In the genomic region with DNA sequence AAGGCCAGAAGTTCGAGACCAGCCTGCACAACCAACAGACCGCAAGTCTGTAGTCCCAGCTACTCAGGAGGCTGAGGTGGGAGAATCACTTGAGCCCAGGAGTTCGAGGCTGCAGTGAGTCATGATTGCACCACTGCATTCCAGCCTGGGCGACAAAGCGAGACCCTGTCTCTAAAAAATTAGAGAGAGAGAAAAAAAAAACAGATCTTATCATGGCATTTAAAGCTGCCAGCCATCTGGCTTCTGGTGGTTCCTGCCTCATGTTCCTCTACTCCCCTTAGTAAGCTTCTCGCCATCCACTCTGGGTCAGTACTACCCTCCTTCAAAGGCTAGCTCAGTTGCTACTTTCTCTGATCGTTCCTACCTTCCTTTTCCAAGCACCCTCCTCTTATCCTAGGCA, we compare ENCODE assay signal across 27 cellular contexts. TPM values are rescaled to one million over a fixed set of nuclear protein-coding genes. Genes with fewer than 3 reads are reported as not detected.
"Had no signal": no experiment of that assay in that cellular context is flagged by ENCODE, and none has a peak within 500 bp of the region (broad histone marks: within the 10 kb centered on the region; RNA-seq: fewer than 3 reads in every experiment).

No MANE protein-coding gene starts in this region.

- H3K4me3 ChIP-seq: heart left ventricle, neural progenitor cell, right lobe of liver, skin epidermis, thoracic aorta, vagina had no signal

- H3K4me1 ChIP-seq: neural progenitor cell, vagina had no signal

- DNase-seq: activated CD4-positive, alpha-beta T cell treated with anti-CD3 and anti-CD28 coated beads for 36 hours; activated CD4-positive, CD25-positive, alpha-beta regulatory T cell; activated CD8-positive, alpha-beta memory T cell treated with anti-CD3 and anti-CD28 coated beads, Interleukin-2, amount 10 ng/mL, durations not matched to agents 7 days and 5 days; activated CD8-positive, alpha-beta T cell treated with anti-CD3 and anti-CD28 coated beads, Interleukin-2, amount 10 ng/mL, durations not matched to agents 7 days and 5 days; activated effector memory CD4-positive, alpha-beta T cell treated with Interleukin-2 at 50 U/mL for 16 hours; activated naive CD4-positive, alpha-beta T cell treated with Interleukin-2 at 50 U/mL for 16 hours; activated T-cell treated with anti-CD3 and anti-CD28 coated beads for 4 hours; activated T-cell treated with anti-CD3 and anti-CD28 coated beads, Interleukin-2, amount 50 U/mL, for 72 hours; brain microvascular endothelial cell; foreskin fibroblast; heart left ventricle; hypothalamus; immature natural killer cell; naive thymus-derived CD8-positive, alpha-beta T cell; occipital lobe; posterior cingulate gyrus; stimulated activated CD4-positive, alpha-beta T cell treated with anti-CD3 and anti-CD28 coated beads, Interleukin-12 subunit alpha, Interleukin-12 subunit beta, amount 100 ng/mL, for 4 hours; stimulated activated CD4-positive, alpha-beta T cell treated with anti-CD3 and anti-CD28 coated beads, Interleukin-4, amount 100 ng/mL, for 1 hour; T-helper 1 cell had no signal

- H3K9me3 ChIP-seq: heart left ventricle, right lobe of liver, thoracic aorta, vagina had no signal

- H3K27ac ChIP-seq: brain microvascular endothelial cell, heart left ventricle, neural progenitor cell, right lobe of liver, skin epidermis, thoracic aorta, vagina had no signal

- H3K36me3 ChIP-seq: brain microvascular endothelial cell, neural progenitor cell had no signal

- ATAC-seq: activated CD4-positive, alpha-beta T cell treated with anti-CD3 and anti-CD28 coated beads for 36 hours; activated CD8-positive, alpha-beta memory T cell treated with anti-CD3 and anti-CD28 coated beads, Interleukin-2, amount 10 ng/mL, durations not matched to agents 7 days and 5 days; activated CD8-positive, alpha-beta T cell treated with anti-CD3 and anti-CD28 coated beads, Interleukin-2, amount 10 ng/mL, durations not matched to agents 7 days and 5 days; activated T-cell treated with anti-CD3 and anti-CD28 coated beads, Interleukin-2, amount 50 U/mL, for 72 hours; esophagus mucosa; heart left ventricle; naive thymus-derived CD8-positive, alpha-beta T cell had no signal

- H3K27me3 ChIP-seq: brain microvascular endothelial cell, heart left ventricle, neural progenitor cell, right lobe of liver, vagina had no signal

RNA-seq across cellular contexts. Expression of a gene that starts 17.5 kb away (rescaled TPM):
- total RNA-seq: activated CD4-positive, alpha-beta T cell treated with anti-CD3 and anti-CD28 coated beads for 36 hours; astrocyte; kidney epithelial cell; occipital lobe had no signal
- polyA plus RNA-seq: immature natural killer cell; naive thymus-derived CD8-positive, alpha-beta T cell had no signal
